Comparison of ENCODE assay signal across 26 cellular contexts in the genomic region with DNA sequence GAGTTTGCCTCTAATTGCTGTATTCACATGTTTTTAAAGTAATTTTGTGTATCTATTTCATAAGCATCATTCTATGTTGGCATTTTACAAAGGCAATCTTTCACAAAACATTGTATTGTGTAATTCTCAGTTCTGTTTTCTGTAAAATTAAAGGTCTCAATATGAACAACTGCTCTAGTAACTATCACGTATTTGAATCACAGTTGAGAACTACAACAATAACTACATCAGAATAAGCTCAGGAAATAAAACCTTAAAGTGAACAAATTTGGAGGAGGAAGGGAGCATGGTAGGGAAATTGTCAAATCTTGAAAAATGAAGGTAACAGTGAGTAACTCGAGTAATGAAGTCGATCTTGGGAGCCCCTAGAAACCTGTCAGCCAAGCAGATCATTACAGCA.
"Had no signal": no experiment of that assay in that cellular context is flagged by ENCODE, and none has a peak within 500 bp of the region (broad histone marks: within the 10 kb centered on the region; RNA-seq: fewer than 3 reads in every experiment).

No MANE protein-coding gene starts in this region.

- H3K36me3 ChIP-seq: breast epithelium, heart left ventricle, ovary, uterus had no signal

- H3K4me1 ChIP-seq: breast epithelium, heart left ventricle, uterus had no signal

- ATAC-seq: activated naive CD8-positive, alpha-beta T cell treated with anti-CD3 and anti-CD28 coated beads, Interleukin-2, amount 50 U/mL, for 24 hours; esophagus mucosa; heart left ventricle; left colon; sciatic nerve; stimulated activated memory B cell treated with anti-CD40 and anti-IgM and Interleukin-4, amounts not matched to agents 10 μg/mL and 1 μg/mL and 100 μg/mL, for 72 hours; stimulated activated naive CD8-positive, alpha-beta T cell treated with anti-CD3 and anti-CD28 coated beads, Interleukin-15, amount 100 ng/mL, for 72 hours had no signal

- H3K27ac ChIP-seq: breast epithelium, heart left ventricle, ovary, uterus had no signal

- H3K9me3 ChIP-seq: breast epithelium, heart left ventricle, ovary, uterus had no signal

- FAIRE-seq: kidney, small intestine had no signal

- H3K4me3 ChIP-seq: breast epithelium, heart left ventricle, ovary, uterus had no signal

- H3K27me3 ChIP-seq: breast epithelium, ovary, uterus had no signal

- DNase-seq: activated CD4-positive, alpha-beta memory T cell treated with anti-CD3 and anti-CD28 coated beads for 36 hours; activated CD4-positive, alpha-beta T cell treated with anti-CD3 and anti-CD28 coated beads, Interleukin-2, amount 10 ng/mL, durations not matched to agents 24 days and 14 days; activated CD8-positive, alpha-beta memory T cell treated with anti-CD3 and anti-CD28 coated beads, Interleukin-2, amount 50 U/mL, for 4 hours; activated naive CD8-positive, alpha-beta T cell treated with anti-CD3 and anti-CD28 coated beads, Interleukin-2, amount 50 U/mL, for 24 hours; activated T-cell treated with anti-CD3 and anti-CD28 coated beads, Interleukin-2, amount 50 U/mL, for 1 hour; amygdala; central memory CD4-positive, alpha-beta T cell; endodermal cell; foreskin fibroblast; heart left ventricle; hypothalamus; immature natural killer cell; kidney; left colon; mammary epithelial cell; naive B cell; ovary; small intestine; stimulated activated CD4-positive, alpha-beta T cell treated with anti-CD3 and anti-CD28 coated beads, Interleukin-4, amount 100 ng/mL, for 24 hours; stimulated activated naive CD8-positive, alpha-beta T cell treated with anti-CD3 and anti-CD28 coated beads, Interleukin-15, amount 100 ng/mL, for 72 hours; substantia nigra; uterus had no signal
